In the genomic region with DNA sequence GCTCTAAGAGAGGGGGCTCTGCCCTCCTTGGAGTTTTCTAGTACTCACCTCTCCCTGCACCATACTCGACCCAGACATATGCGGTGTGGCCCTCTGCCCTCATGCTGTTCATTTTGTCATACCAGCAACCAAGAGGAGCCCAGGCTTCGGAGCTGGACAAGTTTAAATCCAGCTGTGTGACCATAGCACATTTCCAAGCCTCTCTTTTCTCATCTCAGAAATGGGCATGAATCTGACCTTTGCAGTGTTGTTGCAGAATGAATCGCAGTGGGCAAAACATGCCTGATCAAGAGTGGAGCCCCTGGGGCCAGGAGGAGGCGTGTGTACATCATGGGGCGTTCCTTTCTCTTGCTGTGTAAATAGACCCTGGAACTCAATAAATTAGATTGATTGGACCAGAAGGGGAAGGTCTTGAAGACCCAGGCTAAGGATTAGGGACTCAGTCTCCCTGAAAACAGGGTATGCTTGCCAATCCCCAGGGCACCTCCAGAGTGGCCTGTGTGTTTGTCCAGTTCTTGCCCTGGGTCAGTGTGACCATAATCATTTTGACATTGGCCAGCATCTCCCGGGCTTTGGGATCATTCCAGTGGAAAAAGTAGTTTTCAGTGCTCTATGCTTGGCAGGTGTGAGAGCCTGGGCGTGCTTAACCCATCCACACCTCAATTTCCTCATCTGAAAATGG, we compare ENCODE assay signal across 18 cellular contexts. TPM values are rescaled to one million over a fixed set of nuclear protein-coding genes. Genes with fewer than 3 reads are reported as not detected.
A peak's percentile ranks its signal among the peaks of the same experiment; 100 is the strongest.
DNase-seq lines count a peak whose midpoint lies in the region; ATAC-seq, FAIRE-seq and TF ChIP-seq lines count a peak whose summit lies in the region.
"Had no signal": no experiment of that assay in that cellular context is flagged by ENCODE, and none has a peak within 500 bp of the region (broad histone marks: within the 10 kb centered on the region; RNA-seq: fewer than 3 reads in every experiment).

No MANE protein-coding gene starts in this region.

- POLR2A ChIA-PET in K562 (lab: Yijun Ruan, JAX): interaction anchor here (1.5 to 2.2 kb wide), 2 partner anchors 13 to 14 kb away, joined by 5 to 8 read pairs; no protein-coding TSS in a partner anchor
- POLR2A ChIA-PET in naive thymus-derived CD8-positive, alpha-beta T cell (lab: Charles Lee): no interaction called here
- POLR2A ChIA-PET in HEK293T (lab: Yijun Ruan, JAX): no interaction called here

- H3K4me1 ChIP-seq in BLaER1 treated with 17β-estradiol and CSF1 and Interleukin-3, amounts not matched to agents 10 nM and 100 nM: peaks cover 77 to 99% (median 94%) of the 10 kb centered on the region in 10 experiments
- H3K4me1 ChIP-seq in HUES48 (ENCODE audit: control insufficient read depth, insufficient read depth, low read length) (peaks cover 67% of the 10 kb centered on the region), K562 (replicated peaks in 1 of 2; ENCODE audit: control insufficient read depth in 2 of 2, insufficient read depth in 2 of 2, low read length in 2 of 2) (peaks cover 75 to 87% of the 10 kb centered on the region in 2 experiments)

- H3K36me3 ChIP-seq in BLaER1 treated with 17β-estradiol and CSF1 and Interleukin-3, amounts not matched to agents 10 nM and 100 nM: peaks cover 36 to 80% (median 55%) of the 10 kb centered on the region in 11 experiments
- H3K36me3 ChIP-seq in HUES48 (ENCODE audit: control insufficient read depth, insufficient read depth, low read length) (peaks cover 16% of the 10 kb centered on the region), K562 (ENCODE audit: control insufficient read depth, insufficient read depth, low read length) (peaks cover 38% of the 10 kb centered on the region)

- no peak for TF ChIP-seq RAD21 in K562 (CRISPR knock-in tag; conservative IDR thresholded peaks at IDR 0.05 in 1 of 2, IDR thresholded peaks at IDR 0.05 in 1 of 2)

- no peaks in the 10 kb centered on the region for H3K9me3 Mint-ChIP-seq in naive thymus-derived CD8-positive, alpha-beta T cell
- no peaks in the 10 kb centered on the region for H3K9me3 Mint-ChIP-seq in activated T-cell treated with anti-CD3 and anti-CD28 coated beads, Interleukin-2, amount 50 U/mL, for 24 hours
- H3K9me3 Mint-ChIP-seq: activated CD4-positive, alpha-beta T cell treated with anti-CD3 and anti-CD28 coated beads, Interleukin-2, amount 10 ng/mL, durations not matched to agents 7 days and 5 days; activated T-cell treated with anti-CD3 and anti-CD28 coated beads, Interleukin-2, amount 50 U/mL, for 4 hours had no signal

- ATAC-seq in K562: no peak
- ATAC-seq in naive thymus-derived CD8-positive, alpha-beta T cell: no peak
- ATAC-seq: activated T-cell treated with anti-CD3 and anti-CD28 coated beads, Interleukin-2, amount 50 U/mL, for 4 hours had no signal

- intact Hi-C loops in K562 (cut with micrococcal nuclease): loop anchor here (5.0 kb wide), 1 partner anchor 46 kb away; no protein-coding TSS in a partner anchor
- intact Hi-C loops in posterior vena cava (cut with DNase I): no loop called here

- peak overlapping the region in 2 of 11 experiments; percentile 8 to 70; a peak in 3 of 22 replicates for H3K27ac ChIP-seq in BLaER1 treated with 17β-estradiol and CSF1 and Interleukin-3, amounts not matched to agents 10 nM and 100 nM
- H3K27ac ChIP-seq in HUES48 (ENCODE audit: low read depth, low read length) (peak overlapping the region; percentile 88), K562 (ENCODE audit: extremely low read depth, low read depth, low read length) (peak overlapping the region; percentile 51; the same call in 1 of the 3 replicates)

- no peaks in the 10 kb centered on the region for H3K27me3 Mint-ChIP-seq in naive thymus-derived CD8-positive, alpha-beta T cell
- no peaks in the 10 kb centered on the region for H3K27me3 Mint-ChIP-seq in activated T-cell treated with anti-CD3 and anti-CD28 coated beads, Interleukin-2, amount 50 U/mL, for 24 hours
- H3K27me3 Mint-ChIP-seq: activated CD4-positive, alpha-beta T cell treated with anti-CD3 and anti-CD28 coated beads, Interleukin-2, amount 10 ng/mL, durations not matched to agents 7 days and 5 days had no signal

- no TSS peak for BruUV-seq in K562 (replicated peaks; lab: Mats Ljungman, UMichigan)

- no peaks in the 10 kb centered on the region for H3K9me3 ChIP-seq in BLaER1 treated with 17β-estradiol and CSF1 and Interleukin-3, amounts not matched to agents 10 nM and 100 nM (replicated peaks in 1 of 11)
- no peaks in the 10 kb centered on the region for H3K9me3 ChIP-seq in HUES48 (ENCODE audit: control insufficient read depth, insufficient read depth, low read length)
- no peaks in the 10 kb centered on the region for H3K9me3 ChIP-seq in K562 (replicated peaks; ENCODE audit: control insufficient read depth, insufficient read depth, low read depth, low read length)
- H3K9me3 ChIP-seq: esophagus squamous epithelium, tibial artery had no signal

- no peak for TF ChIP-seq CTCF in K562 (IDR thresholded peaks at IDR 0.05 in 2 of 3, conservative IDR thresholded peaks at IDR 0.05 in 1 of 3; ENCODE audit: insufficient read depth in 2 of 3, low read depth in 1 of 3, low read length in 3 of 3)

- peaks cover 5% of the 10 kb centered on the region for H3K9me1 ChIP-seq in K562 (ENCODE audit: control insufficient read depth, insufficient read depth, low read length)

- no peaks in the 10 kb centered on the region for H3K27me3 ChIP-seq in BLaER1 treated with 17β-estradiol and CSF1 and Interleukin-3, amounts not matched to agents 10 nM and 100 nM
- H3K27me3 ChIP-seq in HUES48 (ENCODE audit: control insufficient read depth, insufficient read depth, low read length): no peaks in the 10 kb centered on the region
- no peaks in the 10 kb centered on the region for H3K27me3 ChIP-seq in K562 (ENCODE audit: control insufficient read depth in 2 of 2, insufficient read depth in 2 of 2, low read length in 2 of 2)
- H3K27me3 ChIP-seq: esophagus squamous epithelium, tibial artery had no signal

- H3K4me2 ChIP-seq in BLaER1 treated with 17β-estradiol and CSF1 and Interleukin-3, amounts not matched to agents 10 nM and 100 nM: peak overlapping the region; percentile 83 to 99 (median 97)
- H3K4me2 ChIP-seq in K562 (ENCODE audit: insufficient read depth, low read length): no peak overlapping the region

- H3K9ac ChIP-seq in BLaER1 treated with 17β-estradiol and CSF1 and Interleukin-3, amounts not matched to agents 10 nM and 100 nM: peak overlapping the region in 2 of 11 experiments; percentile 13 to 34; a peak in 1 of 22 replicates
- H3K9ac ChIP-seq in HUES48 (ENCODE audit: low read depth, low read length): no peak overlapping the region
- peak overlapping the region in 1 of 2 experiments; percentile 72; a peak in 1 of 4 replicates for H3K9ac ChIP-seq in K562 (ENCODE audit: insufficient read depth in 1 of 2, low read depth in 2 of 2, low read length in 2 of 2)

- CTCF ChIA-PET in K562 (lab: Yijun Ruan, JAX; ENCODE audit: low intra/inter-chr PET ratio) (no interaction called here), HEK293T (lab: Yijun Ruan, JAX) (no interaction called here)

- H3K79me2 ChIP-seq in K562 (ENCODE audit: control insufficient read depth, insufficient read depth, low read length): peaks cover 15% of the 10 kb centered on the region

- peaks cover 14 to 100% (median 69%) of the 10 kb centered on the region in 11 experiments; a peak in 20 of 22 replicates for H4K20me1 ChIP-seq in BLaER1 treated with 17β-estradiol and CSF1 and Interleukin-3, amounts not matched to agents 10 nM and 100 nM
- H4K20me1 ChIP-seq in K562 (replicated peaks; ENCODE audit: control insufficient read depth, insufficient read depth, low read length): no peaks in the 10 kb centered on the region; the same call in none of the 2 replicates

- H3K4me1 Mint-ChIP-seq in naive thymus-derived CD8-positive, alpha-beta T cell: peaks cover 24 to 55% (median 41%) of the 10 kb centered on the region in 4 donors
- peaks cover 4% of the 10 kb centered on the region for H3K4me1 Mint-ChIP-seq in activated T-cell treated with anti-CD3 and anti-CD28 coated beads, Interleukin-2, amount 50 U/mL, for 24 hours (ENCODE audit: low read depth)

- TF ChIP-seq EP300 in K562 (IDR thresholded peaks at IDR 0.05; ENCODE audit: low read length): no peak

- peak overlapping the region in 9 of 10 donors; percentile 31 to 77 (median 43) for H3K27ac Mint-ChIP-seq in naive thymus-derived CD8-positive, alpha-beta T cell
- no peak overlapping the region for H3K27ac Mint-ChIP-seq in activated T-cell treated with anti-CD3 and anti-CD28 coated beads, Interleukin-2, amount 50 U/mL, for 24 hours
- H3K27ac Mint-ChIP-seq: activated CD4-positive, alpha-beta T cell treated with anti-CD3 and anti-CD28 coated beads, Interleukin-2, amount 10 ng/mL, durations not matched to agents 7 days and 5 days had no signal

- H2AFZ ChIP-seq in K562 (ENCODE audit: low read depth, low read length): no peak overlapping the region

- H3K4me3 ChIP-seq in BLaER1 treated with 17β-estradiol and CSF1 and Interleukin-3, amounts not matched to agents 10 nM and 100 nM: no peak overlapping the region
- H3K4me3 ChIP-seq in HUES48 (ENCODE audit: low read depth, low read length) (no peak overlapping the region), K562 (no peak overlapping the region)
- H3K4me3 ChIP-seq: coronary artery, esophagus squamous epithelium, tibial artery had no signal

- in situ Hi-C loops in K562 (cut with MboI): no loop called here

- no peak for TF ChIP-seq POLR2A in K562 (conservative IDR thresholded peaks at IDR 0.05)

- FAIRE-seq in K562 (lab: Jason Lieb, UNC): no peak

- WGBS in K562 (ENCODE audit: insufficient coverage, low coverage, missing lambda C conversion rate): 85% methylated on average over 8 of the region's 8 CpGs

- DNase-seq in K562 (ENCODE audit: extremely low read depth in 1 of 4, low spot score in 3 of 4) (no peak), posterior vena cava (ENCODE audit: low spot score) (no peak), HEK293T (ENCODE audit: extremely low spot score) (no peak)
- no peak for DNase-seq in naive thymus-derived CD8-positive, alpha-beta T cell
- DNase-seq in activated CD4-positive, alpha-beta T cell treated with anti-CD3 and anti-CD28 coated beads, Interleukin-2, amount 50 U/mL, for 1 hour: no peak
- no peak for DNase-seq in activated T-cell treated with anti-CD3 and anti-CD28 coated beads, Interleukin-2, amount 50 U/mL, for 24 hours
- DNase-seq: activated CD4-positive, alpha-beta T cell treated with anti-CD3 and anti-CD28 coated beads, Interleukin-2, amount 10 ng/mL, durations not matched to agents 7 days and 5 days; activated T-cell treated with anti-CD3 and anti-CD28 coated beads, Interleukin-2, amount 50 U/mL, for 4 hours; esophagus squamous epithelium; head of caudate nucleus; NCI-H1105 treated with DMSO at 0.1 percent for 48 hours; SIG-M5; stimulated activated CD4-positive, alpha-beta T cell treated with anti-CD3 and anti-CD28 coated beads, Interleukin-2, amount 100 ng/mL, for 24 hours; T1000; tibial artery had no signal

- H3K36me3 Mint-ChIP-seq in naive thymus-derived CD8-positive, alpha-beta T cell: peaks cover 0 to 2% (median 2%) of the 10 kb centered on the region in 3 donors
- no peaks in the 10 kb centered on the region for H3K36me3 Mint-ChIP-seq in activated T-cell treated with anti-CD3 and anti-CD28 coated beads, Interleukin-2, amount 50 U/mL, for 24 hours (ENCODE audit: low read depth)

- H3K4me3 Mint-ChIP-seq in naive thymus-derived CD8-positive, alpha-beta T cell: no peak overlapping the region
- no peak overlapping the region for H3K4me3 Mint-ChIP-seq in activated T-cell treated with anti-CD3 and anti-CD28 coated beads, Interleukin-2, amount 50 U/mL, for 24 hours
- H3K4me3 Mint-ChIP-seq: activated CD4-positive, alpha-beta T cell treated with anti-CD3 and anti-CD28 coated beads, Interleukin-2, amount 10 ng/mL, durations not matched to agents 7 days and 5 days; activated T-cell treated with anti-CD3 and anti-CD28 coated beads, Interleukin-2, amount 50 U/mL, for 4 hours had no signal

RNA-seq across cellular contexts. Expression of a gene that starts 59.6 kb away (rescaled TPM):
- 31.4 and 71.8 TPM in 2 replicates for total RNA-seq in K562 (2011; cell fraction: chromatin; rRNA removed; ENCODE audit: low replicate concordance)
- 28.6 and 32.2 TPM in 2 replicates for total RNA-seq in K562 (2011; cell fraction: nucleolus; rRNA removed)
- 31.8 and 38.1 TPM in 2 replicates for total RNA-seq in K562 (2011; cell fraction: nucleoplasm; rRNA removed)
- 7.0 and 7.7 TPM in 2 replicates for total RNA-seq in K562 (2014; rRNA removed)
- total RNA-seq in K562 (2014; rRNA removed; fragmentation: Illumina TruSeq; extraction: Trizol): 2.6 and 2.8 TPM in 2 replicates
- total RNA-seq in K562 (2015; rRNA removed; fragmentation: Illumina TruSeq; extraction: Trizol): 4.3 and 5.0 TPM in 2 replicates
- total RNA-seq in K562 (2021): 30.3 and 37.3 TPM in 2 replicates
- 3.6 and 6.2 TPM in 2 replicates for polyA plus RNA-seq in K562 (2011; rRNA removed)
- 5.2 and 5.4 TPM in 2 replicates for polyA plus RNA-seq in K562 (2011; cell fraction: cytosol; rRNA removed)
- polyA plus RNA-seq in K562 (2011; cell fraction: nucleus; rRNA removed): 18.9 and 30.6 TPM in 2 replicates
- polyA plus RNA-seq in K562 (2012): 23.3 and 39.2 TPM in 2 replicates
- 22.9 and 25.1 TPM in 2 replicates for polyA plus RNA-seq in K562 (2014; fragmentation: Illumina TruSeq; extraction: Trizol)
- 1 to 10 TPM; 1.0 to 1.9 TPM for polyA plus RNA-seq in K562 (2014; fragmentation: Nextera tagmentation; extraction: Ambion mirVana)
- 11.0 and 11.7 TPM in 2 replicates for polyA plus RNA-seq in K562 (2014; rRNA removed)
- polyA minus RNA-seq in K562 (2011; rRNA and poly(A)+ RNA removed): 5.8 and 6.7 TPM in 2 replicates
- 14.9 and 22.3 TPM in 2 replicates for polyA minus RNA-seq in K562 (2011; cell fraction: cytosol; rRNA and poly(A)+ RNA removed)
- 17.6 and 22.4 TPM in 2 replicates for polyA minus RNA-seq in K562 (2011; cell fraction: nucleus; rRNA and poly(A)+ RNA removed)
- 10 to 100 TPM; 11.2 to 11.6 TPM for total RNA-seq in naive thymus-derived CD8-positive, alpha-beta T cell
- polyA plus RNA-seq in naive thymus-derived CD8-positive, alpha-beta T cell: 1 to 10 TPM; 1.4 to 2.7 (median 2.6) TPM
- 10 to 100 TPM; 61.5 to 62.6 TPM for total RNA-seq in posterior vena cava
